15 cellular contexts compared by ENCODE assay signal in genomic region chr2:19131871-19132270, GRCh38.
A peak's percentile ranks its signal among the peaks of the same experiment; 100 is the strongest.
DNase-seq lines count a peak whose midpoint lies in the region; ATAC-seq and TF ChIP-seq lines count a peak whose summit lies in the region.
"Had no signal": no experiment of that assay in that cellular context is flagged by ENCODE, and none has a peak within 500 bp of the region (broad histone marks: within the 10 kb centered on the region; RNA-seq: fewer than 3 reads in every experiment).

No MANE protein-coding gene starts in this region.

- no peak for DNase-seq in activated T-cell treated with anti-CD3 and anti-CD28 coated beads, Interleukin-2, amount 50 U/mL, for 72 hours
- DNase-seq in activated T-cell treated with anti-CD3 and anti-CD28 coated beads for 4 hours (no peak), RPMI7951 (ENCODE audit: low read depth) (peak; percentile 92), hepatocyte (ENCODE audit: low spot score) (no peak), tibial artery (no peak), A172 (ENCODE audit: low spot score) (no peak), head of caudate nucleus (no peak)
- DNase-seq: 8988T; ACHN; CD4-positive, CD25-positive, alpha-beta regulatory T cell; DMS79; EL had no signal

- H3K79me2 ChIP-seq in hepatocyte, result no peaks in the 10 kb centered on the region

- TF ChIP-seq CTCF in hepatocyte (IDR thresholded peaks at IDR 0.05; ENCODE audit: poor library complexity) (no peak), tibial artery (IDR thresholded peaks at IDR 0.05) (no peak)

- H3K27ac Mint-ChIP-seq in activated T-cell treated with anti-CD3 and anti-CD28 coated beads, Interleukin-2, amount 50 U/mL, for 72 hours, result peak overlapping the region; percentile 29
- H3K27ac Mint-ChIP-seq: CD4-positive, CD25-positive, alpha-beta regulatory T cell; GM23338 had no signal

- H3K9me3 ChIP-seq in hepatocyte (ENCODE audit: low read depth), result no peaks in the 10 kb centered on the region
- H3K9me3 ChIP-seq in tibial artery, result no peaks in the 10 kb centered on the region
- H3K9me3 ChIP-seq: HAP-1 had no signal

- intact Hi-C loops in tibial artery (cut with DNase I; ENCODE audit: low total_unique reads) (no loop called here), head of caudate nucleus (cut with DNase I) (no loop called here)

- no peaks in the 10 kb centered on the region for H3K4me1 Mint-ChIP-seq in activated T-cell treated with anti-CD3 and anti-CD28 coated beads, Interleukin-2, amount 50 U/mL, for 72 hours (ENCODE audit: low read depth)
- H3K4me1 Mint-ChIP-seq: CD4-positive, CD25-positive, alpha-beta regulatory T cell; GM23338 had no signal

- H3K4me1 ChIP-seq in hepatocyte (ENCODE audit: insufficient read depth), result peaks cover 18% of the 10 kb centered on the region
- H3K4me1 ChIP-seq in tibial artery, result peaks cover 0 to 17% (median 3%) of the 10 kb centered on the region in 4 donors
- H3K4me1 ChIP-seq: HAP-1 had no signal

- H3K4me3 ChIP-seq in hepatocyte (no peak overlapping the region), tibial artery (no peak overlapping the region)
- H3K4me3 ChIP-seq: BLaER1 treated with 17β-estradiol and CSF1 and Interleukin-3, amounts not matched to agents 10 nM and 100 nM; GM23338; HAP-1 had no signal

- peaks cover 0 to 4% of the 10 kb centered on the region in 2 donors for H3K9me3 Mint-ChIP-seq in activated T-cell treated with anti-CD3 and anti-CD28 coated beads, Interleukin-2, amount 50 U/mL, for 72 hours
- H3K9me3 Mint-ChIP-seq: GM23338 had no signal

- H3K36me3 Mint-ChIP-seq in activated T-cell treated with anti-CD3 and anti-CD28 coated beads, Interleukin-2, amount 50 U/mL, for 72 hours (ENCODE audit: insufficient read depth in 2 of 2), result no peaks in the 10 kb centered on the region
- H3K36me3 Mint-ChIP-seq: CD4-positive, CD25-positive, alpha-beta regulatory T cell had no signal

- ATAC-seq in activated T-cell treated with anti-CD3 and anti-CD28 coated beads, Interleukin-2, amount 50 U/mL, for 72 hours (replicated peaks in 1 of 2), result no peak
- ATAC-seq: GM23338 had no signal

- no peaks in the 10 kb centered on the region for H3K9me2 ChIP-seq in hepatocyte (replicated peaks; ENCODE audit: insufficient read depth)

- 71% methylated on average over 5 of the region's 5 CpGs for WGBS in hepatocyte (ENCODE audit: low lambda C conversion rate, missing lambda C conversion rate)

- no peak overlapping the region for H2AFZ ChIP-seq in hepatocyte

- H3K4me3 Mint-ChIP-seq in activated T-cell treated with anti-CD3 and anti-CD28 coated beads, Interleukin-2, amount 50 U/mL, for 72 hours, result no peak overlapping the region
- H3K4me3 Mint-ChIP-seq: CD4-positive, CD25-positive, alpha-beta regulatory T cell; GM23338 had no signal

- H3K27me3 ChIP-seq in hepatocyte (no peaks in the 10 kb centered on the region), tibial artery (no peaks in the 10 kb centered on the region)

- H3K27me3 Mint-ChIP-seq in activated T-cell treated with anti-CD3 and anti-CD28 coated beads, Interleukin-2, amount 50 U/mL, for 72 hours (ENCODE audit: low read depth), result no peaks in the 10 kb centered on the region
- H3K27me3 Mint-ChIP-seq: CD4-positive, CD25-positive, alpha-beta regulatory T cell had no signal

- H3K27ac ChIP-seq in hepatocyte (peak overlapping the region; percentile 87), tibial artery (no peak overlapping the region)
- H3K27ac ChIP-seq: BLaER1 treated with 17β-estradiol and CSF1 and Interleukin-3, amounts not matched to agents 10 nM and 100 nM had no signal

- no peaks in the 10 kb centered on the region for H3K36me3 ChIP-seq in hepatocyte (replicated peaks; ENCODE audit: insufficient read depth, low read depth)
- H3K36me3 ChIP-seq in tibial artery, result no peaks in the 10 kb centered on the region
- H3K36me3 ChIP-seq: BLaER1 treated with 17β-estradiol and CSF1 and Interleukin-3, amounts not matched to agents 10 nM and 100 nM; HAP-1 had no signal

- H4K20me1 ChIP-seq in hepatocyte (ENCODE audit: insufficient read depth, poor library complexity, severe bottlenecking), result no peaks in the 10 kb centered on the region
- H4K20me1 ChIP-seq: BLaER1 treated with 17β-estradiol and CSF1 and Interleukin-3, amounts not matched to agents 10 nM and 100 nM had no signal

- H3K4me2 ChIP-seq in hepatocyte, result no peak overlapping the region
- H3K4me2 ChIP-seq: BLaER1 treated with 17β-estradiol and CSF1 and Interleukin-3, amounts not matched to agents 10 nM and 100 nM; GM23338 had no signal
